In the genomic region with DNA sequence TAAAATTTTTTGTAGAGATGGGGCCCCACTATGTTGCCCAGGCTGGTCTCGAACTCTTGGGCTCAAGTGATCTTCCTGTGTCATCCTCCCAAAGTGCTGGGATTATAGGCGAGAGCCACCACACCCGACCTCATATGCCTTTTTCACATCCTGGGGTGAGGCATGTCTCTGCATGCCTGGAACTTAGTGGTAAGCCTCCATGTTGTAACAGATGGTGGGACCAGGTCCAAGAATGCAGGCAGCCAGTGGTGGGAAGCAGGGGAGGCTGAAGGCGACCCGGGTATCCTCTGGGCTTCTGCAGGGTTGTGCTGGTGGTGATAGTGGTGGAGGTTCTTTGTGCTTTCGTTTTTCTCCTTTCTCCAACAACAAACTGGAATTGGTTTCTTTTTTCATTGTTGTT, we compare ENCODE assay signal across 15 cellular contexts. TPM values are rescaled to one million over a fixed set of nuclear protein-coding genes. Genes with fewer than 3 reads are reported as not detected.
DNase-seq lines count a peak whose midpoint lies in the region; ATAC-seq, FAIRE-seq and TF ChIP-seq lines count a peak whose summit lies in the region.
"Had no signal": no experiment of that assay in that cellular context is flagged by ENCODE, and none has a peak within 500 bp of the region (broad histone marks: within the 10 kb centered on the region; RNA-seq: fewer than 3 reads in every experiment).

No MANE protein-coding gene starts in this region.

- H3K36me3 Mint-ChIP-seq in activated T-helper 1 cell treated with anti-CD3 and anti-CD28 coated beads, Interleukin-12 subunit alpha, Interleukin-12 subunit beta, Interleukin-2, Interleukin-4 antibody, amounts not matched to agents 30 ng/mL and 10 ng/mL and 1 ng/mL, durations not matched to agents 14 hours and 24 hours and 36 hours (ENCODE audit: low read depth) = no peaks in the 10 kb centered on the region
- no peaks in the 10 kb centered on the region for H3K36me3 Mint-ChIP-seq in activated CD8-positive, alpha-beta memory T cell treated with anti-CD3 and anti-CD28 coated beads, Interleukin-2, amount 10 ng/mL, durations not matched to agents 7 days and 5 days
- H3K36me3 Mint-ChIP-seq: mesothelial cell of epicardium had no signal

- DNase-seq in AG08396 (ENCODE audit: low spot score) (peak; percentile 40), H4 (ENCODE audit: low spot score) (peak; percentile 81), RPMI7951 (ENCODE audit: low read depth) (peak; percentile 59), fibroblast of mammary gland (ENCODE audit: low read depth) (peak; percentile 72), frontal cortex (ENCODE audit: low spot score in 2 of 2) (no peak), NCI-H2107 treated with DMSO at 0.1 percent for 48 hours (lab: John Stamatoyannopoulos, UW; ENCODE audit: unreplicated experiment) (no peak)
- no peak for DNase-seq in activated T-helper 1 cell treated with anti-CD3 and anti-CD28 coated beads, Interleukin-12 subunit alpha, Interleukin-12 subunit beta, Interleukin-2, Interleukin-4 antibody, amounts not matched to agents 30 ng/mL and 10 ng/mL and 1 ng/mL, durations not matched to agents 14 hours and 24 hours and 36 hours (ENCODE audit: low spot score)
- DNase-seq in activated CD8-positive, alpha-beta memory T cell treated with anti-CD3 and anti-CD28 coated beads, Interleukin-2, amount 10 ng/mL, durations not matched to agents 7 days and 5 days = no peak
- DNase-seq: activated CD8-positive, alpha-beta memory T cell treated with anti-CD3 and anti-CD28 coated beads, Interleukin-2, amount 50 U/mL, for 48 hours; NCI-H2081; stimulated activated CD4-positive, alpha-beta T cell treated with anti-CD3 and anti-CD28 coated beads, Interleukin-2, amount 100 ng/mL, for 24 hours; stimulated activated naive CD4-positive, alpha-beta T cell treated with Interleukin-2 at 50 U/mL for 16 hours had no signal

- H3K4me1 Mint-ChIP-seq in activated T-helper 1 cell treated with anti-CD3 and anti-CD28 coated beads, Interleukin-12 subunit alpha, Interleukin-12 subunit beta, Interleukin-2, Interleukin-4 antibody, amounts not matched to agents 30 ng/mL and 10 ng/mL and 1 ng/mL, durations not matched to agents 14 hours and 24 hours and 36 hours (ENCODE audit: low read depth) = no peaks in the 10 kb centered on the region
- peaks cover 4% of the 10 kb centered on the region for H3K4me1 Mint-ChIP-seq in activated CD8-positive, alpha-beta memory T cell treated with anti-CD3 and anti-CD28 coated beads, Interleukin-2, amount 10 ng/mL, durations not matched to agents 7 days and 5 days
- H3K4me1 Mint-ChIP-seq: mesothelial cell of epicardium had no signal

- no peak for TF ChIP-seq CTCF in fibroblast of mammary gland (conservative IDR thresholded peaks at IDR 0.05; ENCODE audit: control insufficient read depth, insufficient read depth, low read depth, low read length)

- H3K9me3 Mint-ChIP-seq in activated T-helper 1 cell treated with anti-CD3 and anti-CD28 coated beads, Interleukin-12 subunit alpha, Interleukin-12 subunit beta, Interleukin-2, Interleukin-4 antibody, amounts not matched to agents 30 ng/mL and 10 ng/mL and 1 ng/mL, durations not matched to agents 14 hours and 24 hours and 36 hours = no peaks in the 10 kb centered on the region
- H3K9me3 Mint-ChIP-seq in activated CD8-positive, alpha-beta memory T cell treated with anti-CD3 and anti-CD28 coated beads, Interleukin-2, amount 10 ng/mL, durations not matched to agents 7 days and 5 days (ENCODE audit: low read depth) = no peaks in the 10 kb centered on the region
- H3K9me3 Mint-ChIP-seq: mesothelial cell of epicardium had no signal

- ATAC-seq in activated CD8-positive, alpha-beta memory T cell treated with anti-CD3 and anti-CD28 coated beads, Interleukin-2, amount 10 ng/mL, durations not matched to agents 7 days and 5 days = no peak

- no peak overlapping the region for H3K4me3 ChIP-seq in fibroblast of mammary gland (ENCODE audit: control insufficient read depth, low read depth, low read length)

- H3K4me3 Mint-ChIP-seq in activated T-helper 1 cell treated with anti-CD3 and anti-CD28 coated beads, Interleukin-12 subunit alpha, Interleukin-12 subunit beta, Interleukin-2, Interleukin-4 antibody, amounts not matched to agents 30 ng/mL and 10 ng/mL and 1 ng/mL, durations not matched to agents 14 hours and 24 hours and 36 hours = no peak overlapping the region
- no peak overlapping the region for H3K4me3 Mint-ChIP-seq in activated CD8-positive, alpha-beta memory T cell treated with anti-CD3 and anti-CD28 coated beads, Interleukin-2, amount 10 ng/mL, durations not matched to agents 7 days and 5 days
- H3K4me3 Mint-ChIP-seq: mesothelial cell of epicardium had no signal

- peaks cover 13% of the 10 kb centered on the region for H3K27me3 Mint-ChIP-seq in activated T-helper 1 cell treated with anti-CD3 and anti-CD28 coated beads, Interleukin-12 subunit alpha, Interleukin-12 subunit beta, Interleukin-2, Interleukin-4 antibody, amounts not matched to agents 30 ng/mL and 10 ng/mL and 1 ng/mL, durations not matched to agents 14 hours and 24 hours and 36 hours (ENCODE audit: insufficient read depth)
- peaks cover 35% of the 10 kb centered on the region for H3K27me3 Mint-ChIP-seq in activated CD8-positive, alpha-beta memory T cell treated with anti-CD3 and anti-CD28 coated beads, Interleukin-2, amount 10 ng/mL, durations not matched to agents 7 days and 5 days

- no peak for FAIRE-seq in frontal cortex (lab: Jason Lieb, UNC)
- FAIRE-seq: RCC 7860 had no signal

- intact Hi-C loops in activated T-helper 1 cell treated with anti-CD3 and anti-CD28 coated beads, Interleukin-12 subunit alpha, Interleukin-12 subunit beta, Interleukin-2, Interleukin-4 antibody, amounts not matched to agents 30 ng/mL and 10 ng/mL and 1 ng/mL, durations not matched to agents 14 hours and 24 hours and 36 hours (cut with micrococcal nuclease) = no loop called here

- H3K27ac Mint-ChIP-seq in activated T-helper 1 cell treated with anti-CD3 and anti-CD28 coated beads, Interleukin-12 subunit alpha, Interleukin-12 subunit beta, Interleukin-2, Interleukin-4 antibody, amounts not matched to agents 30 ng/mL and 10 ng/mL and 1 ng/mL, durations not matched to agents 14 hours and 24 hours and 36 hours = no peak overlapping the region
- H3K27ac Mint-ChIP-seq in activated CD8-positive, alpha-beta memory T cell treated with anti-CD3 and anti-CD28 coated beads, Interleukin-2, amount 10 ng/mL, durations not matched to agents 7 days and 5 days = no peak overlapping the region
- H3K27ac Mint-ChIP-seq: mesothelial cell of epicardium, progenitor cell of endocrine pancreas had no signal

- CTCF ChIA-PET in activated CD8-positive, alpha-beta memory T cell treated with anti-CD3 and anti-CD28 coated beads, Interleukin-2, amount 10 ng/mL, durations not matched to agents 7 days and 5 days (lab: Charles Lee) = no interaction called here

RNA-seq across cellular contexts. Expression of a gene that starts 30.1 kb away (rescaled TPM):
- 30.4 and 36.6 TPM in 2 replicates for total RNA-seq in H4 (2014; rRNA removed; shearing (Covaris generic))
- 54.3 and 56.7 TPM in 2 replicates for total RNA-seq in RPMI7951 (2014; rRNA removed; shearing (Covaris generic))
- total RNA-seq in frontal cortex = 15.5 TPM
- 122 and 128 TPM in 2 replicates for total RNA-seq in activated T-helper 1 cell treated with anti-CD3 and anti-CD28 coated beads, Interleukin-12 subunit alpha, Interleukin-12 subunit beta, Interleukin-2, Interleukin-4 antibody, amounts not matched to agents 30 ng/mL and 10 ng/mL and 1 ng/mL, durations not matched to agents 14 hours and 24 hours and 36 hours
- 100 to 1,000 TPM in 1 of 2 experiments, 10 to 100 TPM in 1; 83.8 to 101 TPM for total RNA-seq in activated CD8-positive, alpha-beta memory T cell treated with anti-CD3 and anti-CD28 coated beads, Interleukin-2, amount 10 ng/mL, durations not matched to agents 7 days and 5 days

RNA-seq across cellular contexts. Expression of a gene that starts 31.0 kb away (rescaled TPM):
- total RNA-seq in H4 (2014; rRNA removed; shearing (Covaris generic)) = not detected in 2 replicates
- not detected in 2 replicates for total RNA-seq in RPMI7951 (2014; rRNA removed; shearing (Covaris generic))
- 2.9 TPM for total RNA-seq in frontal cortex
- total RNA-seq in activated T-helper 1 cell treated with anti-CD3 and anti-CD28 coated beads, Interleukin-12 subunit alpha, Interleukin-12 subunit beta, Interleukin-2, Interleukin-4 antibody, amounts not matched to agents 30 ng/mL and 10 ng/mL and 1 ng/mL, durations not matched to agents 14 hours and 24 hours and 36 hours = 1.1 TPM in 2 replicates
- total RNA-seq in activated CD8-positive, alpha-beta memory T cell treated with anti-CD3 and anti-CD28 coated beads, Interleukin-2, amount 10 ng/mL, durations not matched to agents 7 days and 5 days = under 1 TPM; 0.59 to 0.73 TPM
- total RNA-seq: mesothelial cell of epicardium, progenitor cell of endocrine pancreas had no signal

RNA-seq across cellular contexts. Expression of a gene that starts 43.0 kb away (rescaled TPM):
- 1,138 and 1,297 TPM in 2 replicates for total RNA-seq in H4 (2014; rRNA removed; shearing (Covaris generic))
- total RNA-seq in RPMI7951 (2014; rRNA removed; shearing (Covaris generic)) = 1,191 and 1,205 TPM in 2 replicates
- 937 TPM for total RNA-seq in frontal cortex
- total RNA-seq in activated T-helper 1 cell treated with anti-CD3 and anti-CD28 coated beads, Interleukin-12 subunit alpha, Interleukin-12 subunit beta, Interleukin-2, Interleukin-4 antibody, amounts not matched to agents 30 ng/mL and 10 ng/mL and 1 ng/mL, durations not matched to agents 14 hours and 24 hours and 36 hours = 2,494 and 2,556 TPM in 2 replicates
- 1,000 to 10,000 TPM; 1,945 to 2,182 TPM for total RNA-seq in activated CD8-positive, alpha-beta memory T cell treated with anti-CD3 and anti-CD28 coated beads, Interleukin-2, amount 10 ng/mL, durations not matched to agents 7 days and 5 days

RNA-seq across cellular contexts. Expression of a gene that starts 54.9 kb away (rescaled TPM):
- 0.37 and 0.90 TPM in 2 replicates for total RNA-seq in H4 (2014; rRNA removed; shearing (Covaris generic))
- total RNA-seq in RPMI7951 (2014; rRNA removed; shearing (Covaris generic)) = 0.59 and 1.3 TPM in 2 replicates
- total RNA-seq in frontal cortex = 1.6 TPM
- 222 and 227 TPM in 2 replicates for total RNA-seq in activated T-helper 1 cell treated with anti-CD3 and anti-CD28 coated beads, Interleukin-12 subunit alpha, Interleukin-12 subunit beta, Interleukin-2, Interleukin-4 antibody, amounts not matched to agents 30 ng/mL and 10 ng/mL and 1 ng/mL, durations not matched to agents 14 hours and 24 hours and 36 hours
- total RNA-seq in activated CD8-positive, alpha-beta memory T cell treated with anti-CD3 and anti-CD28 coated beads, Interleukin-2, amount 10 ng/mL, durations not matched to agents 7 days and 5 days = 100 to 1,000 TPM; 137 to 146 TPM

Comparison
In these comparisons a context has a peak if more than half of its experiments do, and no peak if none do; other contexts are left out.
1. DNase-seq: peak in AG08396 (single experiment), H4 (single experiment), RPMI7951 (single experiment) and fibroblast of mammary gland (single experiment); none in frontal cortex (0 of 2), activated T-helper 1 cell treated with anti-CD3 and anti-CD28 coated beads, Interleukin-12 subunit alpha, Interleukin-12 subunit beta, Interleukin-2, Interleukin-4 antibody, amounts not matched to agents 30 ng/mL and 10 ng/mL and 1 ng/mL, durations not matched to agents 14 hours and 24 hours and 36 hours (single experiment), activated CD8-positive, alpha-beta memory T cell treated with anti-CD3 and anti-CD28 coated beads, Interleukin-2, amount 10 ng/mL, durations not matched to agents 7 days and 5 days (single experiment) and NCI-H2107 treated with DMSO at 0.1 percent for 48 hours (single experiment).